Comparison of ENCODE assay signal across 14 cellular contexts in the genomic region with DNA sequence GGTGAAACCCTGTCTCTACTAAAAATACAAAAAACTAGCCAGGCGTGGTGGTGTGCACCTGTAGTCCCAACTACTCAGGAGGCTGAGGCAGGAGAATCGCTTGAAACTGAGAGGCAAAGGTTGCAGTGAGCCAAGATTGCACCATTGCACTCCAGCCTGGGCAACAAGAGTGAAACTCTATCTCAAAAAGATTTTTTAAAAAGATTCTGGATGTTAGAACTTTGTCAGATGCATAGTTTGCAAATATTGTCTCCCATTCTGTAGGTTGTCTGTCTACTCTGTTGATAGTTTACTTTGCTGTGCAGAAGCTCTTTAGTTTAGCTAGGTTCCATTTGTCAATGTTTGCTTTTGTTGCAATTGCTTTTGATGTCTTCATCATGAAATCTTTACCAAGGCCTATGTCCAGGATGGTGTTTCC. TPM values are rescaled to one million over a fixed set of nuclear protein-coding genes. Genes with fewer than 3 reads are reported as not detected.
"Had no signal": no experiment of that assay in that cellular context is flagged by ENCODE, and none has a peak within 500 bp of the region (broad histone marks: within the 10 kb centered on the region; RNA-seq: fewer than 3 reads in every experiment).

No MANE protein-coding gene starts in this region.

RNA-seq across cellular contexts. Expression of gene CFAP300, which starts 53.2 kb away (rescaled TPM):
- total RNA-seq: activated B cell treated with CpG ODN at 0.5 μM for 24 hours; activated CD4-positive, alpha-beta memory T cell treated with anti-CD3 and anti-CD28 coated beads for 36 hours; activated CD4-positive, alpha-beta memory T cell treated with anti-CD3 and anti-CD28 coated beads, Interleukin-2, amount 10 ng/mL, durations not matched to agents 7 days and 5 days; activated CD4-positive, alpha-beta T cell treated with anti-CD3 and anti-CD28 coated beads for 36 hours; activated CD4-positive, alpha-beta T cell treated with anti-CD3 and anti-CD28 coated beads, Interleukin-2, amount 10 ng/mL, durations not matched to agents 24 days and 14 days; activated CD4-positive, alpha-beta T cell treated with anti-CD3 and anti-CD28 coated beads, Interleukin-2, amount 10 ng/mL, durations not matched to agents 7 days and 5 days; activated CD8-positive, alpha-beta memory T cell treated with anti-CD3 and anti-CD28 coated beads for 36 hours; activated CD8-positive, alpha-beta memory T cell treated with anti-CD3 and anti-CD28 coated beads, Interleukin-2, amount 10 ng/mL, durations not matched to agents 7 days and 5 days; activated CD8-positive, alpha-beta T cell treated with anti-CD3 and anti-CD28 coated beads for 36 hours; activated CD8-positive, alpha-beta T cell treated with anti-CD3 and anti-CD28 coated beads, Interleukin-2, amount 10 ng/mL, durations not matched to agents 7 days and 5 days; T-cell; T-helper 1 cell treated with Interleukin-12 subunit alpha and Interleukin-12 subunit beta and Interleukin-4 antibody, amounts not matched to agents 30 ng/mL and 1 ng/mL, for 36 hours; T-helper 17 cell; T-helper 2 cell treated with Interferon-gamma antibody and Interleukin-4, amounts not matched to agents 100 ng/mL and 5 ng/mL, for 36 hours had no signal
